30 cellular contexts compared by ENCODE assay signal in genomic region chr14:99416909-99417308, GRCh38.
"Had no signal": no experiment of that assay in that cellular context is flagged by ENCODE, and none has a peak within 500 bp of the region (broad histone marks: within the 10 kb centered on the region; RNA-seq: fewer than 3 reads in every experiment).

No MANE protein-coding gene starts in this region.

- H3K9me3 Mint-ChIP-seq: immature natural killer cell; naive thymus-derived CD8-positive, alpha-beta T cell; nephron; neural crest cell; stimulated activated memory B cell treated with anti-CD40 and anti-IgM and Interleukin-4, amounts not matched to agents 10 μg/mL and 1 μg/mL and 100 μg/mL, for 72 hours; stimulated activated naive CD8-positive, alpha-beta T cell treated with anti-CD3 and anti-CD28 coated beads, Interleukin-15, amount 100 ng/mL, for 72 hours; type B pancreatic cell had no signal

- DNase-seq: immature natural killer cell; kidney; left colon; left lung; lower lobe of right lung; mammary epithelial cell; mesenchymal stem cell; naive thymus-derived CD8-positive, alpha-beta T cell; nucleus accumbens; pancreas; posterior cingulate gyrus; retina; right cardiac atrium; sigmoid colon; small intestine; stimulated activated CD4-positive, alpha-beta T cell treated with anti-CD3 and anti-CD28 coated beads, Interleukin-1b, Interleukin-23, amount 100 ng/mL, for 48 hours; stimulated activated CD4-positive, alpha-beta T cell treated with anti-CD3 and anti-CD28 coated beads, Interleukin-2, amount 100 ng/mL, for 48 hours; stimulated activated CD4-positive, alpha-beta T cell treated with anti-CD3 and anti-CD28 coated beads, Interleukin-4, amount 100 ng/mL, for 4 hours; stimulated activated CD8-positive, alpha-beta memory T cell treated with anti-CD3 and anti-CD28 coated beads, Interleukin-4, amount 100 ng/mL, for 48 hours; stimulated activated naive CD4-positive, alpha-beta T cell treated with Interleukin-2 at 50 U/mL for 16 hours; stimulated activated naive CD8-positive, alpha-beta T cell treated with anti-CD3 and anti-CD28 coated beads, Interleukin-15, amount 100 ng/mL, for 72 hours; substantia nigra; uterus had no signal

- H3K36me3 Mint-ChIP-seq: type B pancreatic cell had no signal

- H3K27me3 ChIP-seq: left lung, pancreas, sigmoid colon, tibial nerve, uterus had no signal

- H3K4me3 ChIP-seq: left lung, lower lobe of right lung, pancreas, prostate gland, sigmoid colon, tibial nerve, uterus had no signal

- ATAC-seq: left colon; left lung; lower lobe of right lung; naive thymus-derived CD8-positive, alpha-beta T cell; pancreas; right cardiac atrium; stimulated activated memory B cell treated with anti-CD40 and anti-IgM and Interleukin-4, amounts not matched to agents 10 μg/mL and 1 μg/mL and 100 μg/mL, for 72 hours; stimulated activated naive CD8-positive, alpha-beta T cell treated with anti-CD3 and anti-CD28 coated beads, Interleukin-15, amount 100 ng/mL, for 72 hours had no signal

- H3K9me3 ChIP-seq: left lung, lower lobe of right lung, pancreas, prostate gland, sigmoid colon, tibial nerve, uterus had no signal

- H3K27ac Mint-ChIP-seq: naive thymus-derived CD8-positive, alpha-beta T cell; nephron; stimulated activated memory B cell treated with anti-CD40 and anti-IgM and Interleukin-4, amounts not matched to agents 10 μg/mL and 1 μg/mL and 100 μg/mL, for 72 hours; stimulated activated naive CD8-positive, alpha-beta T cell treated with anti-CD3 and anti-CD28 coated beads, Interleukin-15, amount 100 ng/mL, for 72 hours; type B pancreatic cell had no signal

- H3K27me3 Mint-ChIP-seq: naive thymus-derived CD8-positive, alpha-beta T cell; stimulated activated memory B cell treated with anti-CD40 and anti-IgM and Interleukin-4, amounts not matched to agents 10 μg/mL and 1 μg/mL and 100 μg/mL, for 72 hours; stimulated activated naive CD8-positive, alpha-beta T cell treated with anti-CD3 and anti-CD28 coated beads, Interleukin-15, amount 100 ng/mL, for 72 hours; type B pancreatic cell had no signal

- H3K36me3 ChIP-seq: pancreas, prostate gland, uterus had no signal

- H3K27ac ChIP-seq: left lung, lower lobe of right lung, pancreas, prostate gland, sigmoid colon, tibial nerve, uterus had no signal

- H3K4me1 ChIP-seq: prostate gland, uterus had no signal

- H3K4me3 Mint-ChIP-seq: immature natural killer cell; naive thymus-derived CD8-positive, alpha-beta T cell; nephron; neural crest cell; stimulated activated memory B cell treated with anti-CD40 and anti-IgM and Interleukin-4, amounts not matched to agents 10 μg/mL and 1 μg/mL and 100 μg/mL, for 72 hours; stimulated activated naive CD8-positive, alpha-beta T cell treated with anti-CD3 and anti-CD28 coated beads, Interleukin-15, amount 100 ng/mL, for 72 hours; type B pancreatic cell had no signal

- FAIRE-seq: islet of Langerhans, kidney, pancreas, small intestine had no signal
